Comparison of ENCODE assay signal across 9 cellular contexts in genomic region chr2:240851078-240851861, GRCh38. TPM values are rescaled to one million over a fixed set of nuclear protein-coding genes. Genes with fewer than 3 reads are reported as not detected.
DNase-seq lines count a peak whose midpoint lies in the region; ATAC-seq, FAIRE-seq and TF ChIP-seq lines count a peak whose summit lies in the region.
"Had no signal": no experiment of that assay in that cellular context is flagged by ENCODE, and none has a peak within 500 bp of the region (broad histone marks: within the 10 kb centered on the region; RNA-seq: fewer than 3 reads in every experiment).

No MANE protein-coding gene starts in this region.

- H3K4me1 ChIP-seq in NT2/D1 (ENCODE audit: insufficient read depth, insufficient read length) (peaks cover 4% of the 10 kb centered on the region), endothelial cell of umbilical vein (ENCODE audit: control insufficient read depth, extremely low read depth, insufficient read depth, low read length) (no peaks in the 10 kb centered on the region)

- intact Hi-C loops in endothelial cell of umbilical vein (cut with micrococcal nuclease): loop anchor here (1.0 to 10.0 kb wide), 7 partner anchors 63 to 808 kb away; partner anchors contain the start of genes HDLBP, PASK and SEPTIN2

- H3K4me3 Mint-ChIP-seq in activated CD8-positive, alpha-beta memory T cell treated with anti-CD3 and anti-CD28 coated beads, Interleukin-2, amount 10 ng/mL, durations not matched to agents 7 days and 5 days: no peak overlapping the region

- no TSS peak for BruUV-seq in endothelial cell of umbilical vein (replicated peaks; lab: Mats Ljungman, UMichigan)

- H3K27me3 ChIP-seq in NT2/D1 (ENCODE audit: insufficient read depth, insufficient read length): no peaks in the 10 kb centered on the region
- H3K27me3 ChIP-seq in endothelial cell of umbilical vein (ENCODE audit: control insufficient read depth in 2 of 2, insufficient read depth in 2 of 2, low read length in 2 of 2): no peaks in the 10 kb centered on the region

- no peaks in the 10 kb centered on the region for H3K9me1 ChIP-seq in endothelial cell of umbilical vein (replicated peaks; ENCODE audit: control insufficient read depth, extremely low read depth, insufficient read depth, low read length)

- H3K27ac ChIP-seq in endothelial cell of umbilical vein (ENCODE audit: insufficient read depth, low read depth, low read length): no peak overlapping the region

- POLR2A ChIA-PET in endothelial cell of umbilical vein (lab: Charles Lee): no interaction called here

- H3K9me3 Mint-ChIP-seq in activated CD8-positive, alpha-beta memory T cell treated with anti-CD3 and anti-CD28 coated beads, Interleukin-2, amount 10 ng/mL, durations not matched to agents 7 days and 5 days (ENCODE audit: low read depth): peaks cover 11% of the 10 kb centered on the region

- ATAC-seq in activated CD8-positive, alpha-beta memory T cell treated with anti-CD3 and anti-CD28 coated beads, Interleukin-2, amount 10 ng/mL, durations not matched to agents 7 days and 5 days: peak; percentile 92
- ATAC-seq in GM21737 (IDR thresholded peaks at IDR 0.05; ENCODE audit: unreplicated experiment): no peak

- dilution Hi-C loops in endothelial cell of umbilical vein (cut with MboI; ENCODE audit: extremely low pct_ligation_motif_present, low sequenced_read_pairs): no loop called here

- H3K27me3 Mint-ChIP-seq in activated CD8-positive, alpha-beta memory T cell treated with anti-CD3 and anti-CD28 coated beads, Interleukin-2, amount 10 ng/mL, durations not matched to agents 7 days and 5 days: peaks cover 3% of the 10 kb centered on the region

- no peaks in the 10 kb centered on the region for H4K20me1 ChIP-seq in endothelial cell of umbilical vein (replicated peaks; ENCODE audit: control insufficient read depth, extremely low read depth, insufficient read depth, low read length)

- no peak overlapping the region for H3K9ac ChIP-seq in NT2/D1 (ENCODE audit: insufficient read length, low read depth)
- no peak overlapping the region for H3K9ac ChIP-seq in endothelial cell of umbilical vein (replicated peaks; ENCODE audit: extremely low read depth, insufficient read depth, low read length)

- TF ChIP-seq CTCF in endothelial cell of umbilical vein (IDR thresholded peaks at IDR 0.05; ENCODE audit: extremely low read depth in 1 of 2, insufficient read depth in 1 of 2, low read depth in 1 of 2, low read length in 2 of 2): peak; percentile 92 to 95

- no peak overlapping the region for H3K27ac Mint-ChIP-seq in activated CD8-positive, alpha-beta memory T cell treated with anti-CD3 and anti-CD28 coated beads, Interleukin-2, amount 10 ng/mL, durations not matched to agents 7 days and 5 days

- H3K9me3 ChIP-seq in NT2/D1 (ENCODE audit: insufficient read depth, low read length) (peaks cover 15% of the 10 kb centered on the region; the same call in 1 of the 2 replicates), endothelial cell of umbilical vein (replicated peaks; ENCODE audit: control insufficient read depth, insufficient read depth, low read length) (no peaks in the 10 kb centered on the region)

- CTCF ChIA-PET in activated CD8-positive, alpha-beta memory T cell treated with anti-CD3 and anti-CD28 coated beads, Interleukin-2, amount 10 ng/mL, durations not matched to agents 7 days and 5 days (lab: Charles Lee): interaction anchor here (0.7 to 2.5 kb wide), 10 partner anchors 10 to 883 kb away, joined by 3 to 22 read pairs (median 3); partner anchors contain the start of genes D2HGDH and PPP1R7
- CTCF ChIA-PET in endothelial cell of umbilical vein (lab: Charles Lee): interaction anchor here (0.5 to 1.4 kb wide), 28 partner anchors 9 to 808 kb away, joined by 3 to 11 read pairs (median 3); partner anchors contain the start of genes PASK and SNED1

- H3K4me3 ChIP-seq in NT2/D1 (ENCODE audit: insufficient read length, low read depth) (no peak overlapping the region), endothelial cell of umbilical vein (replicated peaks in 1 of 3; ENCODE audit: insufficient read depth in 1 of 3, low read depth in 1 of 3, low read length in 3 of 3) (no peak overlapping the region)

- no peaks in the 10 kb centered on the region for H3K36me3 Mint-ChIP-seq in activated CD8-positive, alpha-beta memory T cell treated with anti-CD3 and anti-CD28 coated beads, Interleukin-2, amount 10 ng/mL, durations not matched to agents 7 days and 5 days

- peak; percentile 93 for FAIRE-seq in endothelial cell of umbilical vein (lab: Jason Lieb, UNC)

- H3K36me3 ChIP-seq in NT2/D1 (ENCODE audit: insufficient read depth, insufficient read length, low read length): no peaks in the 10 kb centered on the region
- no peaks in the 10 kb centered on the region for H3K36me3 ChIP-seq in endothelial cell of umbilical vein (ENCODE audit: control insufficient read depth in 2 of 2, extremely low read depth in 1 of 2, insufficient read depth in 2 of 2, low read length in 2 of 2)

- no peak overlapping the region for H3K4me2 ChIP-seq in endothelial cell of umbilical vein (ENCODE audit: insufficient read depth, low read length)

- no peak for TF ChIP-seq POLR2A in endothelial cell of umbilical vein (IDR thresholded peaks at IDR 0.05; ENCODE audit: low read depth, low read length)

- H3K4me1 Mint-ChIP-seq in activated CD8-positive, alpha-beta memory T cell treated with anti-CD3 and anti-CD28 coated beads, Interleukin-2, amount 10 ng/mL, durations not matched to agents 7 days and 5 days: no peaks in the 10 kb centered on the region

- DNase-seq in DMS153 treated with DMSO at 0.1 percent for 48 hours (lab: John Stamatoyannopoulos, UW; ENCODE audit: unreplicated experiment): peak; percentile 60
- DNase-seq in HT-29 (ENCODE audit: low spot score): peak; percentile 87
- peak; percentile 81 for DNase-seq in NT2/D1 (ENCODE audit: low read depth, low spot score)
- peak; percentile 86 for DNase-seq in activated CD8-positive, alpha-beta memory T cell treated with anti-CD3 and anti-CD28 coated beads, Interleukin-2, amount 10 ng/mL, durations not matched to agents 7 days and 5 days
- DNase-seq in endothelial cell of umbilical vein (ENCODE audit: low read depth, low spot score): peak; percentile 78
- DNase-seq in midbrain (lab: John Stamatoyannopoulos, UW): peak; percentile 83
- DNase-seq in stimulated activated CD8-positive, alpha-beta memory T cell treated with anti-CD3 and anti-CD28 coated beads, Interleukin-2, amount 100 ng/mL, for 48 hours (ENCODE audit: low read depth in 2 of 2): peak; percentile 74 to 77

- H2AFZ ChIP-seq in endothelial cell of umbilical vein (ENCODE audit: low read depth, low read length): no peak overlapping the region

- no peaks in the 10 kb centered on the region for H3K79me2 ChIP-seq in endothelial cell of umbilical vein (ENCODE audit: control insufficient read depth, insufficient read depth, low read length)

RNA-seq across cellular contexts. Expression of gene AGXT, which starts 17.4 kb away (rescaled TPM):
- 1.6 and 3.0 TPM in 2 replicates for total RNA-seq in HT-29 (2014; rRNA removed; shearing (Covaris generic))
- total RNA-seq in activated CD8-positive, alpha-beta memory T cell treated with anti-CD3 and anti-CD28 coated beads, Interleukin-2, amount 10 ng/mL, durations not matched to agents 7 days and 5 days: not detected
- not detected in 2 replicates for total RNA-seq in endothelial cell of umbilical vein
- polyA plus RNA-seq in endothelial cell of umbilical vein: not detected in 2 replicates
- polyA plus RNA-seq in endothelial cell of umbilical vein (2011; cell fraction: cytosol; rRNA removed): not detected in 2 replicates
- polyA plus RNA-seq in endothelial cell of umbilical vein (2011; cell fraction: nucleus; rRNA removed): not detected in 2 replicates
- polyA plus RNA-seq in endothelial cell of umbilical vein (2012): not detected in 2 replicates
- polyA minus RNA-seq in endothelial cell of umbilical vein: not detected in 2 replicates
- polyA minus RNA-seq in endothelial cell of umbilical vein (2011; cell fraction: cytosol; rRNA and poly(A)+ RNA removed): not detected
- not detected in 2 replicates for polyA minus RNA-seq in endothelial cell of umbilical vein (2011; cell fraction: nucleus; rRNA and poly(A)+ RNA removed)
- total RNA-seq: activated CD8-positive, alpha-beta memory T cell treated with anti-CD3 and anti-CD28 coated beads for 36 hours had no signal

RNA-seq across cellular contexts. Expression of gene KIF1A, which starts 31.3 kb away (rescaled TPM):
- not detected in 2 replicates for total RNA-seq in HT-29 (2014; rRNA removed; shearing (Covaris generic))
- 1 to 10 TPM in 1 of 2 experiments, under 1 TPM in 1; 0.76 to 4.6 TPM for total RNA-seq in activated CD8-positive, alpha-beta memory T cell treated with anti-CD3 and anti-CD28 coated beads, Interleukin-2, amount 10 ng/mL, durations not matched to agents 7 days and 5 days
- total RNA-seq in endothelial cell of umbilical vein: 0.64 TPM in 1 of 2 replicates, not detected in the other
- 0.02 and 0.11 TPM in 2 replicates for polyA plus RNA-seq in endothelial cell of umbilical vein
- 0.03 and 0.11 TPM in 2 replicates for polyA plus RNA-seq in endothelial cell of umbilical vein (2011; cell fraction: cytosol; rRNA removed)
- 0.21 and 0.35 TPM in 2 replicates for polyA plus RNA-seq in endothelial cell of umbilical vein (2011; cell fraction: nucleus; rRNA removed)
- 0.08 and 0.22 TPM in 2 replicates for polyA plus RNA-seq in endothelial cell of umbilical vein (2012)
- polyA minus RNA-seq in endothelial cell of umbilical vein: not detected in 2 replicates
- not detected for polyA minus RNA-seq in endothelial cell of umbilical vein (2011; cell fraction: cytosol; rRNA and poly(A)+ RNA removed)
- polyA minus RNA-seq in endothelial cell of umbilical vein (2011; cell fraction: nucleus; rRNA and poly(A)+ RNA removed): not detected in 2 replicates

RNA-seq across cellular contexts. Expression of gene MAB21L4, which starts 44.7 kb away (rescaled TPM):
- 20.7 and 24.5 TPM in 2 replicates for total RNA-seq in HT-29 (2014; rRNA removed; shearing (Covaris generic))
- total RNA-seq in activated CD8-positive, alpha-beta memory T cell treated with anti-CD3 and anti-CD28 coated beads, Interleukin-2, amount 10 ng/mL, durations not matched to agents 7 days and 5 days: not detected
- total RNA-seq in endothelial cell of umbilical vein: not detected in 2 replicates
- polyA plus RNA-seq in endothelial cell of umbilical vein: not detected in 2 replicates
- polyA plus RNA-seq in endothelial cell of umbilical vein (2011; cell fraction: cytosol; rRNA removed): not detected in 2 replicates
- polyA plus RNA-seq in endothelial cell of umbilical vein (2011; cell fraction: nucleus; rRNA removed): not detected in 2 replicates
- polyA plus RNA-seq in endothelial cell of umbilical vein (2012): not detected in 2 replicates
- polyA minus RNA-seq in endothelial cell of umbilical vein: not detected in 2 replicates
- polyA minus RNA-seq in endothelial cell of umbilical vein (2011; cell fraction: cytosol; rRNA and poly(A)+ RNA removed): not detected
- polyA minus RNA-seq in endothelial cell of umbilical vein (2011; cell fraction: nucleus; rRNA and poly(A)+ RNA removed): not detected in 2 replicates
- total RNA-seq: activated CD8-positive, alpha-beta memory T cell treated with anti-CD3 and anti-CD28 coated beads for 36 hours had no signal

RNA-seq across cellular contexts. Expression of gene CROCC2, which starts 54.9 kb away (rescaled TPM):
- total RNA-seq in HT-29 (2014; rRNA removed; shearing (Covaris generic)): not detected in 2 replicates
- total RNA-seq in activated CD8-positive, alpha-beta memory T cell treated with anti-CD3 and anti-CD28 coated beads, Interleukin-2, amount 10 ng/mL, durations not matched to agents 7 days and 5 days: not detected
- total RNA-seq in endothelial cell of umbilical vein: not detected in 2 replicates
- not detected in 2 replicates for polyA plus RNA-seq in endothelial cell of umbilical vein
- not detected in 2 replicates for polyA plus RNA-seq in endothelial cell of umbilical vein (2011; cell fraction: cytosol; rRNA removed)
- not detected in 2 replicates for polyA plus RNA-seq in endothelial cell of umbilical vein (2011; cell fraction: nucleus; rRNA removed)
- not detected in 2 replicates for polyA plus RNA-seq in endothelial cell of umbilical vein (2012)
- polyA minus RNA-seq in endothelial cell of umbilical vein: not detected in 2 replicates
- polyA minus RNA-seq in endothelial cell of umbilical vein (2011; cell fraction: cytosol; rRNA and poly(A)+ RNA removed): not detected
- polyA minus RNA-seq in endothelial cell of umbilical vein (2011; cell fraction: nucleus; rRNA and poly(A)+ RNA removed): not detected in 2 replicates
- total RNA-seq: activated CD8-positive, alpha-beta memory T cell treated with anti-CD3 and anti-CD28 coated beads for 36 hours had no signal

Comparison
In these comparisons a context has a peak if more than half of its experiments do, and no peak if none do; other contexts are left out.
1. RNA of gene MAB21L4, which starts 44.7 kb away (total RNA-seq): 20.7 to 24.5 TPM in HT-29; not detected in activated CD8-positive, alpha-beta memory T cell treated with anti-CD3 and anti-CD28 coated beads, Interleukin-2, amount 10 ng/mL, durations not matched to agents 7 days and 5 days and not detected in endothelial cell of umbilical vein; every median in the first group is over 10 times any median in the second.
2. Peak in every context shown above with its lines, with median percentiles within 50 percentile points of each other: DNase-seq.